13 cellular contexts compared by ENCODE assay signal in genomic region chr2:26721267-26722032, GRCh38. TPM values are rescaled to one million over a fixed set of nuclear protein-coding genes. Genes with fewer than 3 reads are reported as not detected.
A peak's percentile ranks its signal among the peaks of the same experiment; 100 is the strongest.
DNase-seq lines count a peak whose midpoint lies in the region; ATAC-seq, FAIRE-seq and TF ChIP-seq lines count a peak whose summit lies in the region.
"Had no signal": no experiment of that assay in that cellular context is flagged by ENCODE, and none has a peak within 500 bp of the region (broad histone marks: within the 10 kb centered on the region; RNA-seq: fewer than 3 reads in every experiment).

No MANE protein-coding gene starts in this region.

- H3K27ac ChIP-seq in endodermal cell (ENCODE audit: low read depth, low read length) = no peak overlapping the region
- H3K27ac ChIP-seq: foreskin keratinocyte had no signal

- H3K36me3 ChIP-seq in endodermal cell (ENCODE audit: control insufficient read depth, insufficient read depth, low read length) = no peaks in the 10 kb centered on the region

- TF ChIP-seq CTCF in endodermal cell (conservative IDR thresholded peaks at IDR 0.05) (no peak), osteocyte (IDR thresholded peaks at IDR 0.05) (no peak), natural killer cell (IDR thresholded peaks at IDR 0.05) (no peak)

- H3K4me3 Mint-ChIP-seq in endodermal cell = no peak overlapping the region
- H3K4me3 Mint-ChIP-seq in osteocyte (ENCODE audit: unreplicated experiment) = no peak overlapping the region
- no peak overlapping the region for H3K4me3 Mint-ChIP-seq in natural killer cell

- no peak overlapping the region for H3K9ac ChIP-seq in endodermal cell (ENCODE audit: extremely low read depth, low read length, poor library complexity, severe bottlenecking)

- H3K27me3 Mint-ChIP-seq in endodermal cell (ENCODE audit: insufficient read depth) = no peaks in the 10 kb centered on the region
- no peaks in the 10 kb centered on the region for H3K27me3 Mint-ChIP-seq in osteocyte (ENCODE audit: unreplicated experiment)
- H3K27me3 Mint-ChIP-seq in natural killer cell (ENCODE audit: low read depth in 2 of 2) = peaks cover 0 to 3% of the 10 kb centered on the region in 2 donors

- ATAC-seq in HG03442 (IDR thresholded peaks at IDR 0.05; ENCODE audit: unreplicated experiment) = no peak
- ATAC-seq in natural killer cell = no peak
- ATAC-seq: foreskin keratinocyte had no signal

- TF ChIP-seq POLR2A in GM12892 (IDR thresholded peaks at IDR 0.05; ENCODE audit: low read depth, low read length) = no peak

- H3K9me3 ChIP-seq in endodermal cell (ENCODE audit: control insufficient read depth, low read length) = no peaks in the 10 kb centered on the region

- intact Hi-C loops in natural killer cell (cut with micrococcal nuclease) = no loop called here

- H3K4me1 ChIP-seq in endodermal cell (ENCODE audit: control insufficient read depth, insufficient read depth, low read length) = no peaks in the 10 kb centered on the region
- H3K4me1 ChIP-seq: foreskin keratinocyte had no signal

- H3K36me3 Mint-ChIP-seq in endodermal cell (ENCODE audit: low read depth) (no peaks in the 10 kb centered on the region), osteocyte (ENCODE audit: unreplicated experiment) (no peaks in the 10 kb centered on the region), natural killer cell (no peaks in the 10 kb centered on the region)

- no peak for FAIRE-seq in GM12892 (lab: Jason Lieb, UNC)

- H3K27me3 ChIP-seq in endodermal cell (ENCODE audit: control insufficient read depth, insufficient read depth, low read length, poor library complexity, severe bottlenecking) = no peaks in the 10 kb centered on the region

- H3K4me1 Mint-ChIP-seq in endodermal cell (peaks cover 7% of the 10 kb centered on the region), osteocyte (ENCODE audit: unreplicated experiment) (peaks cover 55% of the 10 kb centered on the region), natural killer cell (no peaks in the 10 kb centered on the region)

- DNase-seq in DMS153 (lab: John Stamatoyannopoulos, UW) = peak; percentile 65
- DNase-seq in NCI-H2196 (lab: John Stamatoyannopoulos, UW; ENCODE audit: unreplicated experiment) = peak; percentile 82
- DNase-seq in endodermal cell = peak; percentile 54
- DNase-seq in osteocyte (ENCODE audit: extremely low spot score, unreplicated experiment) = no peak
- DNase-seq in GM12892 (ENCODE audit: insufficient read length) = no peak
- DNase-seq in stimulated activated CD4-positive, alpha-beta T cell treated with anti-CD3 and anti-CD28 coated beads, Interleukin-15, amount 100 ng/mL, for 24 hours = no peak
- DNase-seq in natural killer cell = no peak
- DNase-seq: foreskin keratinocyte, nucleus accumbens, SHP77 treated with DMSO at 0.1 percent for 48 hours had no signal

- H3K27ac Mint-ChIP-seq in endodermal cell (no peak overlapping the region), osteocyte (ENCODE audit: unreplicated experiment) (peak overlapping the region; percentile 84), natural killer cell (no peak overlapping the region)

- WGBS in endodermal cell (ENCODE audit: insufficient coverage in 1 of 2, insufficient read length in 1 of 2), 2 experiments = 86 to 89% methylated on average over 3 to 12 of the region's 12 CpGs

- H3K9me3 Mint-ChIP-seq in endodermal cell (no peaks in the 10 kb centered on the region), osteocyte (ENCODE audit: unreplicated experiment) (no peaks in the 10 kb centered on the region), natural killer cell (no peaks in the 10 kb centered on the region)

- no peak overlapping the region for H3K4me3 ChIP-seq in endodermal cell (ENCODE audit: low read length)

RNA-seq across cellular contexts. Expression of gene KCNK3, which starts 28.9 kb away (rescaled TPM):
- total RNA-seq in endodermal cell (not detected), osteocyte (8.5 and 10.1 TPM in 2 replicates), natural killer cell (not detected)
- 1.9 TPM for polyA plus RNA-seq in endodermal cell (2013, experiment 1 of 2)
- 1.7 TPM for polyA plus RNA-seq in endodermal cell (2013, experiment 2 of 2)
- polyA plus RNA-seq in GM12892 (2012; ENCODE audit: missing spikeins) = not detected
- total RNA-seq: activated CD8-positive, alpha-beta memory T cell treated with anti-CD3 and anti-CD28 coated beads for 36 hours; foreskin keratinocyte; LHCN-M2 had no signal
- polyA plus RNA-seq: foreskin keratinocyte had no signal

RNA-seq across cellular contexts. Expression of gene SLC35F6, which starts 42.6 kb away (rescaled TPM):
- total RNA-seq in endodermal cell (10 to 100 TPM; 23.3 to 24.8 TPM), osteocyte (40.5 and 46.4 TPM in 2 replicates), natural killer cell (10 to 100 TPM; 30.0 to 35.6 (median 30.4) TPM)
- polyA plus RNA-seq in endodermal cell (2013, experiment 1 of 2) = 13.4 TPM
- 12.8 TPM for polyA plus RNA-seq in endodermal cell (2013, experiment 2 of 2)
- 2.2 TPM for polyA plus RNA-seq in GM12892 (2012; ENCODE audit: missing spikeins)

Comparison
In these comparisons a context has a peak if more than half of its experiments do, and no peak if none do; other contexts are left out.
1. DNase-seq: peak in DMS153 (single experiment), NCI-H2196 (single experiment) and endodermal cell (single experiment); none in osteocyte (single experiment), GM12892 (single experiment), stimulated activated CD4-positive, alpha-beta T cell treated with anti-CD3 and anti-CD28 coated beads, Interleukin-15, amount 100 ng/mL, for 24 hours (single experiment) and natural killer cell (single experiment).